ENCODE assay signal across 8 cellular contexts in genomic region chr3:159762981-159763465, GRCh38.
DNase-seq lines count a peak whose midpoint lies in the region; ATAC-seq and TF ChIP-seq lines count a peak whose summit lies in the region.

No MANE protein-coding gene starts in this region.

- WGBS in aorta, 2 donors: 1% methylated on average over 33 of the region's 33 CpGs

- H3K36me3 Mint-ChIP-seq in activated CD4-positive, alpha-beta T cell treated with anti-CD3 and anti-CD28 coated beads, Interleukin-2, amount 10 ng/mL, durations not matched to agents 7 days and 5 days (ENCODE audit: low read depth): no peaks in the 10 kb centered on the region
- H3K36me3 Mint-ChIP-seq in naive thymus-derived CD4-positive, alpha-beta T cell: peaks cover 0 to 3% (median 0%) of the 10 kb centered on the region in 5 donors

- H3K9ac ChIP-seq in MM.1S (ENCODE audit: low read length): peak overlapping the region; percentile 60

- peak; percentile 39 for DNase-seq in activated CD4-positive, alpha-beta T cell treated with anti-CD3 and anti-CD28 coated beads, Interleukin-2, amount 10 ng/mL, durations not matched to agents 7 days and 5 days
- DNase-seq in activated CD4-positive, alpha-beta T cell treated with anti-CD3 and anti-CD28 coated beads for 4 hours: no peak
- DNase-seq in H7 (peak; percentile 71), MM.1S (peak; percentile 19), fibroblast of pulmonary artery (ENCODE audit: low read depth) (peak; percentile 86), aorta (peak; percentile 83 to 91)
- peak; percentile 29 to 35 for DNase-seq in activated CD4-positive, alpha-beta T cell treated with anti-CD3 and anti-CD28 coated beads, Interleukin-2, amount 50 U/mL, for 48 hours
- peak in 1 of 9 donors; percentile 46 for DNase-seq in naive thymus-derived CD4-positive, alpha-beta T cell

- intact Hi-C loops in naive thymus-derived CD4-positive, alpha-beta T cell (cut with micrococcal nuclease): no loop called here
- intact Hi-C loops in aorta (cut with DNase I): loop anchor here (5.0 to 10.0 kb wide), 2 partner anchors 92 to 146 kb away; no protein-coding TSS in a partner anchor

- peak overlapping the region; percentile 73 for H3K4me3 Mint-ChIP-seq in activated CD4-positive, alpha-beta T cell treated with anti-CD3 and anti-CD28 coated beads, Interleukin-2, amount 10 ng/mL, durations not matched to agents 7 days and 5 days
- H3K4me3 Mint-ChIP-seq in naive thymus-derived CD4-positive, alpha-beta T cell: peak overlapping the region in 9 of 10 donors; percentile 55 to 87 (median 67)

- CTCF ChIA-PET in activated CD4-positive, alpha-beta T cell treated with anti-CD3 and anti-CD28 coated beads, Interleukin-2, amount 10 ng/mL, durations not matched to agents 7 days and 5 days (lab: Charles Lee): no interaction called here
- CTCF ChIA-PET in naive thymus-derived CD4-positive, alpha-beta T cell (lab: Charles Lee): no interaction called here

- H3K27me3 Mint-ChIP-seq in activated CD4-positive, alpha-beta T cell treated with anti-CD3 and anti-CD28 coated beads, Interleukin-2, amount 10 ng/mL, durations not matched to agents 7 days and 5 days: peaks cover 67% of the 10 kb centered on the region
- H3K27me3 Mint-ChIP-seq in naive thymus-derived CD4-positive, alpha-beta T cell: peaks cover 53 to 66% (median 62%) of the 10 kb centered on the region in 5 donors

- H3K9me3 ChIP-seq in MM.1S (replicated peaks; ENCODE audit: insufficient read depth, low read length): no peaks in the 10 kb centered on the region
- H3K9me3 ChIP-seq in naive thymus-derived CD4-positive, alpha-beta T cell (ENCODE audit: control insufficient read depth in 2 of 3, low read length in 3 of 3): no peaks in the 10 kb centered on the region
- H3K9me3 ChIP-seq in aorta (ENCODE audit: control insufficient read depth, low read length): no peaks in the 10 kb centered on the region

- peak; percentile 75 for ATAC-seq in naive thymus-derived CD4-positive, alpha-beta T cell
- peak; percentile 77 for ATAC-seq in aorta (ENCODE audit: low FRiP score)

- peak overlapping the region; percentile 98 for H3K4me2 ChIP-seq in MM.1S (ENCODE audit: low read depth, low read length)

- peaks cover 20% of the 10 kb centered on the region for H3K4me1 Mint-ChIP-seq in activated CD4-positive, alpha-beta T cell treated with anti-CD3 and anti-CD28 coated beads, Interleukin-2, amount 10 ng/mL, durations not matched to agents 7 days and 5 days
- H3K4me1 Mint-ChIP-seq in naive thymus-derived CD4-positive, alpha-beta T cell: peaks cover 12 to 18% (median 13%) of the 10 kb centered on the region in 7 donors

- H3K4me1 ChIP-seq in MM.1S (ENCODE audit: low read length) (no peaks in the 10 kb centered on the region), aorta (ENCODE audit: control insufficient read depth in 1 of 2, insufficient read depth in 2 of 2, low read length in 2 of 2) (no peaks in the 10 kb centered on the region)
- no peaks in the 10 kb centered on the region for H3K4me1 ChIP-seq in naive thymus-derived CD4-positive, alpha-beta T cell (ENCODE audit: control insufficient read depth in 2 of 2, insufficient read depth in 2 of 2, low read length in 2 of 2)

- no peaks in the 10 kb centered on the region for H4K20me1 ChIP-seq in MM.1S (ENCODE audit: insufficient read depth, low read length)

- peaks cover 2% of the 10 kb centered on the region; the same call in 1 of the 2 replicates for H3K27me3 ChIP-seq in H7 (ENCODE audit: control insufficient read depth, insufficient read depth, low read length)
- H3K27me3 ChIP-seq in MM.1S (replicated peaks; ENCODE audit: insufficient read depth, low read length): peaks cover 37% of the 10 kb centered on the region
- H3K27me3 ChIP-seq in naive thymus-derived CD4-positive, alpha-beta T cell (ENCODE audit: control insufficient read depth in 2 of 2, insufficient read depth in 2 of 2, low read length in 2 of 2): no peaks in the 10 kb centered on the region
- H3K27me3 ChIP-seq in aorta (ENCODE audit: control insufficient read depth in 1 of 2, insufficient read depth in 2 of 2, low read length in 1 of 2): no peaks in the 10 kb centered on the region

- peak overlapping the region; percentile 87 for H3K4me3 ChIP-seq in H7 (ENCODE audit: insufficient read depth, low read depth, low read length)
- H3K4me3 ChIP-seq in MM.1S (ENCODE audit: low read length): peak overlapping the region; percentile 82
- peak overlapping the region; percentile 67 for H3K4me3 ChIP-seq in fibroblast of pulmonary artery (replicated peaks; ENCODE audit: low read depth, low read length)
- no peak overlapping the region for H3K4me3 ChIP-seq in naive thymus-derived CD4-positive, alpha-beta T cell (ENCODE audit: low read length)
- H3K4me3 ChIP-seq in aorta (ENCODE audit: low read length in 2 of 2): peak overlapping the region; percentile 78 to 86

- POLR2A ChIA-PET in activated CD4-positive, alpha-beta T cell treated with anti-CD3 and anti-CD28 coated beads, Interleukin-2, amount 10 ng/mL, durations not matched to agents 7 days and 5 days (lab: Charles Lee): no interaction called here
- POLR2A ChIA-PET in naive thymus-derived CD4-positive, alpha-beta T cell (lab: Charles Lee): no interaction called here

- H3K36me3 ChIP-seq in H7 (replicated peaks; ENCODE audit: control insufficient read depth, insufficient read depth, low read length): no peaks in the 10 kb centered on the region
- no peaks in the 10 kb centered on the region for H3K36me3 ChIP-seq in MM.1S (replicated peaks; ENCODE audit: insufficient read depth, low read length)
- no peaks in the 10 kb centered on the region for H3K36me3 ChIP-seq in naive thymus-derived CD4-positive, alpha-beta T cell (ENCODE audit: control insufficient read depth in 2 of 3, insufficient read depth in 3 of 3, low read length in 3 of 3)
- no peaks in the 10 kb centered on the region for H3K36me3 ChIP-seq in aorta (ENCODE audit: control insufficient read depth in 1 of 2, insufficient read depth in 2 of 2, low read length in 1 of 2)

- H3K9me3 Mint-ChIP-seq in activated CD4-positive, alpha-beta T cell treated with anti-CD3 and anti-CD28 coated beads, Interleukin-2, amount 10 ng/mL, durations not matched to agents 7 days and 5 days: no peaks in the 10 kb centered on the region
- H3K9me3 Mint-ChIP-seq in naive thymus-derived CD4-positive, alpha-beta T cell: peaks cover 0 to 7% (median 0%) of the 10 kb centered on the region in 11 donors

- H3F3A ChIP-seq in MM.1S (ENCODE audit: insufficient read depth, low read length): no peaks in the 10 kb centered on the region

- H3K79me2 ChIP-seq in MM.1S (ENCODE audit: low read length): no peaks in the 10 kb centered on the region

- H2AFZ ChIP-seq in MM.1S (ENCODE audit: low read length): peak overlapping the region; percentile 87

- H3K27ac ChIP-seq in MM.1S (ENCODE audit: low read length) (no peak overlapping the region), aorta (ENCODE audit: low read depth in 1 of 2, low read length in 2 of 2) (peak overlapping the region; percentile 89 to 90)
- H3K27ac ChIP-seq in naive thymus-derived CD4-positive, alpha-beta T cell (ENCODE audit: low read depth, low read length): no peak overlapping the region

- TF ChIP-seq CTCF in MM.1S (IDR thresholded peaks at IDR 0.05; ENCODE audit: low read length) (no peak), fibroblast of pulmonary artery (IDR thresholded peaks at IDR 0.05; ENCODE audit: low read length, missing control alignments) (no peak)

- no peaks in the 10 kb centered on the region for H3K9me2 ChIP-seq in MM.1S (replicated peaks; ENCODE audit: insufficient read depth, low read length)

- no peak overlapping the region for H3K27ac Mint-ChIP-seq in activated CD4-positive, alpha-beta T cell treated with anti-CD3 and anti-CD28 coated beads, Interleukin-2, amount 10 ng/mL, durations not matched to agents 7 days and 5 days
- H3K27ac Mint-ChIP-seq in naive thymus-derived CD4-positive, alpha-beta T cell: peak overlapping the region in 1 of 9 donors; percentile 24

Comparison
In these comparisons a context has a peak if more than half of its experiments do, and no peak if none do; other contexts are left out.
1. DNase-seq: peak in activated CD4-positive, alpha-beta T cell treated with anti-CD3 and anti-CD28 coated beads, Interleukin-2, amount 10 ng/mL, durations not matched to agents 7 days and 5 days (single experiment), H7 (single experiment), MM.1S (single experiment), activated CD4-positive, alpha-beta T cell treated with anti-CD3 and anti-CD28 coated beads, Interleukin-2, amount 50 U/mL, for 48 hours (2 of 2), fibroblast of pulmonary artery (single experiment) and aorta (2 of 2); none in activated CD4-positive, alpha-beta T cell treated with anti-CD3 and anti-CD28 coated beads for 4 hours (0 of 2).
2. H3K27ac ChIP-seq: peak in aorta (2 of 2); none in MM.1S (single experiment) and naive thymus-derived CD4-positive, alpha-beta T cell (single experiment).
3. intact Hi-C loops: an anchor here in aorta (5.0 to 10.0 kb wide); none called in naive thymus-derived CD4-positive, alpha-beta T cell.